17 cellular contexts compared by ENCODE assay signal in the genomic region with DNA sequence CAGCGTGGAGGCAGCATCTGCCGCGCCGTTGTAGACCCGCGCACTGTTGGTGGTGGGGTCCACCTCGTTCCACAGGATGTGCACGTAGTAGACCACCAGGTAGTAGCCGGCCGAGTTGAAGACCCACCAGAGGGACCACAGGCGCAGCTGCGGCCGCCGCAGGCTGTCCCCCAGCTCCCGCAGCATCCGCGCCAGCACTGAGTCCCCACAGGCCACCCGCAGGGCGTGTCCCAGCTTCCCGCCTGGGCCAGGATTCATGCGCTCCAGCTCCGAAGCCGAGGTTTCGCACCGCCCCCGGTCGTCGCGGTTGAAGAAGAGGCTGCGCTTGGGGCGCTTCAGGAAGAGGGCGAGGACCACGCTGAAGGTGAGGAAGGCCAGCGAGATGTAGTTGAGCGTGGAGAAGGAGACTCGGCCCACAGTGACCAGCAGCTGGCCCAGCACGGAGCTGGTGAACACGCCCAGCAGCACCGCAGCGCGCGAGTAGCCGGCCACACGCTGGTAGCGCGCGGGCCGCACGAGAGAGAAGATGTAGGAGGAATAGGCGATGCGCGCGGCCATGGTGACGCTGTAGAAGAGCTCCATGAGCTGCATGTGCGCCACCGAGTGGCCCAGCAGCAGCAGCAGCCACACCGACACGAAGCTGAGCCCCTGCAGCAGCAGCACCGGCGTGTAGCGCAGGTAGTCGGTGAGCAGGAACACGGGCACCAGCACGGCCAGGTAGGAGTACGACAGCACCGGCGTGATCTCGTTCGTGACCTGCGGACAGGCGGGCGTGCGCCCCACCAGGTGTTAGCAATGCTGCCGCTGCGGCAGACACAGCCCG. TPM values are rescaled to one million over a fixed set of nuclear protein-coding genes. Genes with fewer than 3 reads are reported as not detected.
DNase-seq lines count a peak whose midpoint lies in the region; ATAC-seq and TF ChIP-seq lines count a peak whose summit lies in the region.
"Had no signal": no experiment of that assay in that cellular context is flagged by ENCODE, and none has a peak within 500 bp of the region (broad histone marks: within the 10 kb centered on the region; RNA-seq: fewer than 3 reads in every experiment).

No MANE protein-coding gene starts in this region.

- no peak for ATAC-seq in natural killer cell treated with Interleukin-12 subunit alpha and Interleukin-12 subunit beta and Interleukin-15 and Interleukin-18, amount 100 ng/mL, for 72 hours
- ATAC-seq in natural killer cell (no peak), heart left ventricle (no peak), aorta (ENCODE audit: low FRiP score) (no peak)
- ATAC-seq: activated T-helper 17 cell treated with anti-CD3 and anti-CD28 coated beads, Interleukin-2, amount 50 U/mL, for 72 hours; HCT116; Panc1 had no signal

- no peak overlapping the region for H3K27ac ChIP-seq in heart left ventricle
- H3K27ac ChIP-seq in aorta (ENCODE audit: low read depth in 1 of 2, low read length in 2 of 2), result no peak overlapping the region

- H3K27me3 Mint-ChIP-seq in natural killer cell treated with Interleukin-12 subunit alpha and Interleukin-12 subunit beta and Interleukin-15 and Interleukin-18, amount 100 ng/mL, for 72 hours, result no peaks in the 10 kb centered on the region
- H3K27me3 Mint-ChIP-seq in natural killer cell (ENCODE audit: low read depth in 2 of 2) (no peaks in the 10 kb centered on the region), nephron progenitor cell (ENCODE audit: low read depth, poor library complexity) (no peaks in the 10 kb centered on the region)
- H3K27me3 Mint-ChIP-seq: activated T-helper 17 cell treated with anti-CD3 and anti-CD28 coated beads, Interleukin-2, amount 50 U/mL, for 72 hours; naive B cell had no signal

- H3K36me3 ChIP-seq in heart left ventricle (peaks cover 0 to 8% (median 0%) of the 10 kb centered on the region in 9 donors), aorta (ENCODE audit: control insufficient read depth in 1 of 2, insufficient read depth in 2 of 2, low read length in 1 of 2) (no peaks in the 10 kb centered on the region)

- H3K4me1 Mint-ChIP-seq in natural killer cell treated with Interleukin-12 subunit alpha and Interleukin-12 subunit beta and Interleukin-15 and Interleukin-18, amount 100 ng/mL, for 72 hours (ENCODE audit: low read depth in 2 of 2), result peaks cover 0 to 9% of the 10 kb centered on the region in 2 donors
- H3K4me1 Mint-ChIP-seq in natural killer cell (peaks cover 0 to 6% of the 10 kb centered on the region in 2 donors), nephron progenitor cell (peaks cover 11% of the 10 kb centered on the region)

- no peak overlapping the region for H3K4me3 ChIP-seq in heart left ventricle
- H3K4me3 ChIP-seq in aorta (ENCODE audit: low read length in 2 of 2), result no peak overlapping the region

- no peak overlapping the region for H3K4me3 Mint-ChIP-seq in natural killer cell treated with Interleukin-12 subunit alpha and Interleukin-12 subunit beta and Interleukin-15 and Interleukin-18, amount 100 ng/mL, for 72 hours
- H3K4me3 Mint-ChIP-seq in natural killer cell, result no peak overlapping the region
- H3K4me3 Mint-ChIP-seq in nephron progenitor cell, result no peak overlapping the region
- H3K4me3 Mint-ChIP-seq: activated T-helper 17 cell treated with anti-CD3 and anti-CD28 coated beads, Interleukin-2, amount 50 U/mL, for 72 hours had no signal

- peaks cover 0 to 39% (median 11%) of the 10 kb centered on the region in 12 donors for H3K4me1 ChIP-seq in heart left ventricle
- H3K4me1 ChIP-seq in aorta (ENCODE audit: control insufficient read depth in 1 of 2, insufficient read depth in 2 of 2, low read length in 2 of 2), result no peaks in the 10 kb centered on the region

- peak; percentile 56 for DNase-seq in natural killer cell treated with Interleukin-12 subunit alpha and Interleukin-12 subunit beta and Interleukin-15 and Interleukin-18, amount 100 ng/mL, for 72 hours (ENCODE audit: low spot score)
- DNase-seq in natural killer cell (no peak), heart left ventricle (peak in 3 of 5 donors; percentile 19 to 58 (median 23)), nephron progenitor cell (peak; percentile 2), aorta (peak; percentile 42 to 64), GM13976 (ENCODE audit: low spot score) (no peak), amniotic stem cell (lab: John Stamatoyannopoulos, UW) (no peak), NCI-H82 treated with DMSO at 0.1 percent for 48 hours (lab: John Stamatoyannopoulos, UW; ENCODE audit: unreplicated experiment) (no peak)
- DNase-seq: activated CD4-positive, alpha-beta T cell treated with anti-CD3 and anti-CD28 coated beads, Interleukin-2, amount 50 U/mL, for 48 hours; foreskin fibroblast; KBM-7; naive B cell; NCI-H1092 treated with DMSO at 0.1 percent for 48 hours; NCI-H774 had no signal

- H3K36me3 Mint-ChIP-seq in natural killer cell treated with Interleukin-12 subunit alpha and Interleukin-12 subunit beta and Interleukin-15 and Interleukin-18, amount 100 ng/mL, for 72 hours, result no peaks in the 10 kb centered on the region
- no peaks in the 10 kb centered on the region for H3K36me3 Mint-ChIP-seq in natural killer cell
- H3K36me3 Mint-ChIP-seq in nephron progenitor cell (ENCODE audit: low read depth), result peaks cover 30% of the 10 kb centered on the region

- H3K9me3 ChIP-seq in heart left ventricle (no peaks in the 10 kb centered on the region), aorta (ENCODE audit: control insufficient read depth, low read length) (no peaks in the 10 kb centered on the region)

- no peaks in the 10 kb centered on the region for H3K27me3 ChIP-seq in heart left ventricle
- no peaks in the 10 kb centered on the region for H3K27me3 ChIP-seq in aorta (ENCODE audit: control insufficient read depth in 1 of 2, insufficient read depth in 2 of 2, low read length in 1 of 2)

- TF ChIP-seq POLR2A in heart left ventricle (IDR thresholded peaks at IDR 0.05), result no peak

- H3K9me3 Mint-ChIP-seq in natural killer cell treated with Interleukin-12 subunit alpha and Interleukin-12 subunit beta and Interleukin-15 and Interleukin-18, amount 100 ng/mL, for 72 hours, result no peaks in the 10 kb centered on the region
- H3K9me3 Mint-ChIP-seq in natural killer cell, result no peaks in the 10 kb centered on the region
- no peaks in the 10 kb centered on the region for H3K9me3 Mint-ChIP-seq in nephron progenitor cell
- H3K9me3 Mint-ChIP-seq: activated T-helper 17 cell treated with anti-CD3 and anti-CD28 coated beads, Interleukin-2, amount 50 U/mL, for 72 hours; naive B cell had no signal

- no peak overlapping the region for H3K27ac Mint-ChIP-seq in natural killer cell treated with Interleukin-12 subunit alpha and Interleukin-12 subunit beta and Interleukin-15 and Interleukin-18, amount 100 ng/mL, for 72 hours
- H3K27ac Mint-ChIP-seq in natural killer cell (no peak overlapping the region), nephron progenitor cell (no peak overlapping the region)

- in situ Hi-C loops in GM13976 (cut with MboI; ENCODE audit: low sequenced_read_pairs, unreplicated experiment), result no loop called here

- intact Hi-C loops in natural killer cell (cut with micrococcal nuclease), result no loop called here
- intact Hi-C loops in heart left ventricle (cut with DNase I), result no loop called here
- intact Hi-C loops in aorta (cut with DNase I), result no loop called here

- 97 to 98% (median 97%) methylated on average over 73 to 76 of the region's 76 CpGs for WGBS in heart left ventricle, 4 donors
- 98% methylated on average over 75 to 76 of the region's 76 CpGs for WGBS in aorta, 2 donors

- no peak for TF ChIP-seq CTCF in natural killer cell (IDR thresholded peaks at IDR 0.05)
- no peak for TF ChIP-seq CTCF in heart left ventricle (IDR thresholded peaks at IDR 0.05)
- TF ChIP-seq CTCF in nephron progenitor cell (IDR thresholded peaks at IDR 0.05), result no peak
- no peak for TF ChIP-seq CTCF in GM13976 (IDR thresholded peaks at IDR 0.05; ENCODE audit: borderline replicate concordance, control extremely low read depth, extremely low read depth, insufficient read depth, missing control alignments)

RNA-seq across cellular contexts. Expression of gene SLC19A1, which starts 10.6 kb away (rescaled TPM):
- total RNA-seq in natural killer cell treated with Interleukin-12 subunit alpha and Interleukin-12 subunit beta and Interleukin-15 and Interleukin-18, amount 100 ng/mL, for 72 hours, result 100 to 1,000 TPM in 1 of 2 donors, 10 to 100 TPM in 1; 23.3 to 110 TPM
- total RNA-seq in natural killer cell (1 to 10 TPM; 2.5 to 9.0 (median 4.9) TPM), heart left ventricle (1 to 10 TPM; 2.4 to 7.0 (median 3.0) TPM), aorta (1 to 10 TPM; 6.2 to 8.4 TPM)
- polyA plus RNA-seq in heart left ventricle (1 to 10 TPM; 3.5 to 4.3 TPM), aorta (10 to 100 TPM in 1 of 2 donors, 1 to 10 TPM in 1; 4.5 to 32.5 TPM)

Comparison
In these comparisons a context has a peak if more than half of its experiments do, and no peak if none do; other contexts are left out.
1. DNase-seq: peak in natural killer cell treated with Interleukin-12 subunit alpha and Interleukin-12 subunit beta and Interleukin-15 and Interleukin-18, amount 100 ng/mL, for 72 hours (single experiment), heart left ventricle (3 of 5), nephron progenitor cell (single experiment) and aorta (2 of 2); none in natural killer cell (single experiment), GM13976 (single experiment), amniotic stem cell (single experiment) and NCI-H82 treated with DMSO at 0.1 percent for 48 hours (single experiment).